In genomic region chr16:3564889-3565141, GRCh38 we compare ENCODE assay signal across 22 cellular contexts. TPM values are rescaled to one million over a fixed set of nuclear protein-coding genes. Genes with fewer than 3 reads are reported as not detected.
A peak's percentile ranks its signal among the peaks of the same experiment; 100 is the strongest.
DNase-seq lines count a peak whose midpoint lies in the region; ATAC-seq, FAIRE-seq and TF ChIP-seq lines count a peak whose summit lies in the region.
"Had no signal": no experiment of that assay in that cellular context is flagged by ENCODE, and none has a peak within 500 bp of the region (broad histone marks: within the 10 kb centered on the region; RNA-seq: fewer than 3 reads in every experiment).

No MANE protein-coding gene starts in this region.

- no peaks in the 10 kb centered on the region for H3K9me3 ChIP-seq in HepG2 (ENCODE audit: low read length)
- H3K9me3 ChIP-seq in CD8-positive, alpha-beta memory T cell (ENCODE audit: low read length): no peaks in the 10 kb centered on the region
- H3K9me3 ChIP-seq: Caco-2 had no signal

- H3K27ac ChIP-seq in HepG2 (ENCODE audit: extremely low read length, insufficient read depth, low read length): no peak overlapping the region
- no peak overlapping the region for H3K27ac ChIP-seq in CD8-positive, alpha-beta memory T cell (ENCODE audit: low read depth, low read length)
- H3K27ac ChIP-seq: 22Rv1; A549; BLaER1 treated with 17β-estradiol and CSF1 and Interleukin-3, amounts not matched to agents 10 nM and 100 nM; C4-2B had no signal

- peak overlapping the region; percentile 45 to 58 for H3K27ac Mint-ChIP-seq in natural killer cell
- peak overlapping the region in 1 of 2 donors; percentile 82 for H3K27ac Mint-ChIP-seq in natural killer cell treated with Interleukin-12 subunit alpha and Interleukin-12 subunit beta and Interleukin-15 and Interleukin-18, amount 100 ng/mL, for 72 hours
- peak overlapping the region; percentile 61 for H3K27ac Mint-ChIP-seq in stimulated activated effector memory CD8-positive, alpha-beta T cell treated with anti-CD3 and anti-CD28 coated beads, Interleukin-12 subunit alpha, Interleukin-12 subunit beta, amount 100 ng/mL, for 72 hours
- no peak overlapping the region for H3K27ac Mint-ChIP-seq in CD8-positive, alpha-beta memory T cell
- H3K27ac Mint-ChIP-seq: B cell had no signal

- no peak for FAIRE-seq in HepG2 (lab: Jason Lieb, UNC)
- FAIRE-seq: A549, D721Med, G401.6, GM12891, GM19239 had no signal

- no peak overlapping the region for H3K4me2 ChIP-seq in HepG2 (ENCODE audit: low read depth, low read length)
- H3K4me2 ChIP-seq: A549; BLaER1 treated with 17β-estradiol and CSF1 and Interleukin-3, amounts not matched to agents 10 nM and 100 nM had no signal

- in situ Hi-C loops in HepG2 (cut with HindIII; ENCODE audit: extremely low pct_ligation_motif_present, low pct_unique_long_range_greater_than_20kb): no loop called here

- no peak overlapping the region for H2AFZ ChIP-seq in HepG2 (ENCODE audit: low read length)

- H3K4me3 ChIP-seq in HepG2 (replicated peaks in 1 of 3; ENCODE audit: insufficient read depth in 1 of 3, low read depth in 2 of 3, low read length in 3 of 3): no peak overlapping the region
- no peak overlapping the region for H3K4me3 ChIP-seq in CD8-positive, alpha-beta memory T cell (ENCODE audit: low read length)
- H3K4me3 ChIP-seq: A549; BLaER1 treated with 17β-estradiol and CSF1 and Interleukin-3, amounts not matched to agents 10 nM and 100 nM had no signal

- ATAC-seq in natural killer cell (no peak), HepG2 (peak; percentile 15; the same call in 1 of the 3 replicates), HG02798 (IDR thresholded peaks at IDR 0.05; ENCODE audit: poor library complexity, unreplicated experiment) (no peak)
- no peak for ATAC-seq in natural killer cell treated with Interleukin-12 subunit alpha and Interleukin-12 subunit beta and Interleukin-15 and Interleukin-18, amount 100 ng/mL, for 72 hours
- no peak for ATAC-seq in stimulated activated effector memory CD8-positive, alpha-beta T cell treated with anti-CD3 and anti-CD28 coated beads, Interleukin-12 subunit alpha, Interleukin-12 subunit beta, amount 100 ng/mL, for 72 hours
- ATAC-seq: A549 had no signal

- no peak for TF ChIP-seq RAD21 in HepG2 (CRISPR knock-in tag; IDR thresholded peaks at IDR 0.05)

- no peaks in the 10 kb centered on the region for H4K20me1 ChIP-seq in HepG2 (ENCODE audit: insufficient read depth, low read length)

- POLR2A ChIA-PET in HepG2 (lab: Yijun Ruan, JAX): no interaction called here
- POLR2A ChIA-PET in CD8-positive, alpha-beta memory T cell (lab: Charles Lee): no interaction called here

- no peaks in the 10 kb centered on the region for H3K36me3 ChIP-seq in HepG2 (replicated peaks in 1 of 2; ENCODE audit: control insufficient read depth in 1 of 2, insufficient read depth in 2 of 2, low read length in 2 of 2)
- peaks cover 39% of the 10 kb centered on the region for H3K36me3 ChIP-seq in CD8-positive, alpha-beta memory T cell (ENCODE audit: insufficient read depth, low read length)

- no peaks in the 10 kb centered on the region for H3K79me2 ChIP-seq in HepG2 (ENCODE audit: insufficient read depth, low read length)

- no peak for TF ChIP-seq EP300 in HepG2 (IDR thresholded peaks at IDR 0.05; ENCODE audit: low read depth in 2 of 2, low read length in 2 of 2)
- no peak for TF ChIP-seq EP300 in HepG2 (CRISPR knock-in tag; IDR thresholded peaks at IDR 0.05; ENCODE audit: borderline replicate concordance)

- no peaks in the 10 kb centered on the region for H3K9me3 Mint-ChIP-seq in natural killer cell
- no peaks in the 10 kb centered on the region for H3K9me3 Mint-ChIP-seq in natural killer cell treated with Interleukin-12 subunit alpha and Interleukin-12 subunit beta and Interleukin-15 and Interleukin-18, amount 100 ng/mL, for 72 hours
- no peaks in the 10 kb centered on the region for H3K9me3 Mint-ChIP-seq in stimulated activated effector memory CD8-positive, alpha-beta T cell treated with anti-CD3 and anti-CD28 coated beads, Interleukin-12 subunit alpha, Interleukin-12 subunit beta, amount 100 ng/mL, for 72 hours
- H3K9me3 Mint-ChIP-seq in CD8-positive, alpha-beta memory T cell: no peaks in the 10 kb centered on the region

- no peak for TF ChIP-seq CTCF in natural killer cell (IDR thresholded peaks at IDR 0.05)
- TF ChIP-seq CTCF in HepG2 (CRISPR knock-in tag; IDR thresholded peaks at IDR 0.05): no peak

- H3K4me1 ChIP-seq in HepG2 (ENCODE audit: insufficient read depth, low read length): no peaks in the 10 kb centered on the region
- no peaks in the 10 kb centered on the region for H3K4me1 ChIP-seq in CD8-positive, alpha-beta memory T cell (ENCODE audit: insufficient read depth, low read length)
- H3K4me1 ChIP-seq: A549, Caco-2 had no signal

- CTCF ChIA-PET in HepG2 (lab: Yijun Ruan, JAX; ENCODE audit: low intra/inter-chr PET ratio, low total read pairs): no interaction called here
- CTCF ChIA-PET in CD8-positive, alpha-beta memory T cell (lab: Charles Lee): no interaction called here

- peaks cover 4 to 5% of the 10 kb centered on the region in 2 donors for H3K4me1 Mint-ChIP-seq in natural killer cell
- H3K4me1 Mint-ChIP-seq in natural killer cell treated with Interleukin-12 subunit alpha and Interleukin-12 subunit beta and Interleukin-15 and Interleukin-18, amount 100 ng/mL, for 72 hours (ENCODE audit: low read depth in 2 of 2): peaks cover 0 to 3% of the 10 kb centered on the region in 2 donors
- no peaks in the 10 kb centered on the region for H3K4me1 Mint-ChIP-seq in stimulated activated effector memory CD8-positive, alpha-beta T cell treated with anti-CD3 and anti-CD28 coated beads, Interleukin-12 subunit alpha, Interleukin-12 subunit beta, amount 100 ng/mL, for 72 hours
- H3K4me1 Mint-ChIP-seq in CD8-positive, alpha-beta memory T cell: peaks cover 0 to 7% (median 3%) of the 10 kb centered on the region in 3 donors
- H3K4me1 Mint-ChIP-seq: B cell had no signal

- no peaks in the 10 kb centered on the region for H3K27me3 Mint-ChIP-seq in natural killer cell (ENCODE audit: low read depth in 2 of 2)
- H3K27me3 Mint-ChIP-seq in natural killer cell treated with Interleukin-12 subunit alpha and Interleukin-12 subunit beta and Interleukin-15 and Interleukin-18, amount 100 ng/mL, for 72 hours: no peaks in the 10 kb centered on the region
- no peaks in the 10 kb centered on the region for H3K27me3 Mint-ChIP-seq in CD8-positive, alpha-beta memory T cell
- H3K27me3 Mint-ChIP-seq: B cell; CD4-positive, alpha-beta memory T cell had no signal

- H3K9ac ChIP-seq in HepG2 (ENCODE audit: insufficient read depth, low read depth, low read length): no peak overlapping the region
- H3K9ac ChIP-seq: BLaER1 treated with 17β-estradiol and CSF1 and Interleukin-3, amounts not matched to agents 10 nM and 100 nM had no signal

- peaks cover 5 to 17% of the 10 kb centered on the region in 2 experiments; a peak in 4 of 5 replicates for H3K27me3 ChIP-seq in HepG2 (ENCODE audit: control insufficient read depth in 1 of 2, insufficient read depth in 2 of 2, low read length in 2 of 2)
- no peaks in the 10 kb centered on the region for H3K27me3 ChIP-seq in CD8-positive, alpha-beta memory T cell (ENCODE audit: insufficient read depth, low read length, poor library complexity, severe bottlenecking)
- H3K27me3 ChIP-seq: BLaER1 treated with 17β-estradiol and CSF1 and Interleukin-3, amounts not matched to agents 10 nM and 100 nM had no signal

- DNase-seq in natural killer cell: no peak
- no peak for DNase-seq in natural killer cell treated with Interleukin-12 subunit alpha and Interleukin-12 subunit beta and Interleukin-15 and Interleukin-18, amount 100 ng/mL, for 72 hours (ENCODE audit: low spot score)
- no peak for DNase-seq in HepG2 (ENCODE audit: low spot score)
- no peak for DNase-seq in stimulated activated effector memory CD8-positive, alpha-beta T cell treated with anti-CD3 and anti-CD28 coated beads, Interleukin-12 subunit alpha, Interleukin-12 subunit beta, amount 100 ng/mL, for 72 hours (ENCODE audit: low spot score in 2 of 2)
- no peak for DNase-seq in CD8-positive, alpha-beta memory T cell
- DNase-seq: AML-193; Caco-2; Calu3; CD4-positive, alpha-beta memory T cell; DMS79 treated with DMSO at 0.1 percent for 48 hours; GF-D8 had no signal

- H3K4me3 Mint-ChIP-seq in natural killer cell: no peak overlapping the region
- no peak overlapping the region for H3K4me3 Mint-ChIP-seq in natural killer cell treated with Interleukin-12 subunit alpha and Interleukin-12 subunit beta and Interleukin-15 and Interleukin-18, amount 100 ng/mL, for 72 hours
- H3K4me3 Mint-ChIP-seq in stimulated activated effector memory CD8-positive, alpha-beta T cell treated with anti-CD3 and anti-CD28 coated beads, Interleukin-12 subunit alpha, Interleukin-12 subunit beta, amount 100 ng/mL, for 72 hours: no peak overlapping the region
- no peak overlapping the region for H3K4me3 Mint-ChIP-seq in CD8-positive, alpha-beta memory T cell
- H3K4me3 Mint-ChIP-seq: B cell; CD4-positive, alpha-beta memory T cell had no signal

- no TSS peak for BruUV-seq in HepG2 (replicated peaks; lab: Mats Ljungman, UMichigan)

- no peaks in the 10 kb centered on the region for H3K36me3 Mint-ChIP-seq in natural killer cell
- H3K36me3 Mint-ChIP-seq in natural killer cell treated with Interleukin-12 subunit alpha and Interleukin-12 subunit beta and Interleukin-15 and Interleukin-18, amount 100 ng/mL, for 72 hours: no peaks in the 10 kb centered on the region
- peaks cover 83% of the 10 kb centered on the region for H3K36me3 Mint-ChIP-seq in stimulated activated effector memory CD8-positive, alpha-beta T cell treated with anti-CD3 and anti-CD28 coated beads, Interleukin-12 subunit alpha, Interleukin-12 subunit beta, amount 100 ng/mL, for 72 hours
- H3K36me3 Mint-ChIP-seq in CD8-positive, alpha-beta memory T cell: peaks cover 4 to 77% (median 6%) of the 10 kb centered on the region in 3 donors

- no peak for TF ChIP-seq POLR2A in HepG2 (IDR thresholded peaks at IDR 0.05; ENCODE audit: insufficient read depth in 1 of 2, low read depth in 2 of 2, low read length in 2 of 2)

- 0% methylated on average over 1 of the region's 9 CpGs for WGBS in HepG2 (ENCODE audit: low lambda C conversion rate)

- intact Hi-C loops in natural killer cell (cut with micrococcal nuclease) (no loop called here), HepG2 (cut with micrococcal nuclease; ENCODE audit: unreplicated experiment) (no loop called here)

RNA-seq across cellular contexts. Expression of gene NLRC3, which starts 12.4 kb away (rescaled TPM):
- 100 to 1,000 TPM in 2 of 3 donors, 10 to 100 TPM in 1; 98.8 to 145 (median 133) TPM for total RNA-seq in natural killer cell
- 10 to 100 TPM; 48.3 to 61.8 TPM for total RNA-seq in natural killer cell treated with Interleukin-12 subunit alpha and Interleukin-12 subunit beta and Interleukin-15 and Interleukin-18, amount 100 ng/mL, for 72 hours
- not detected in 2 replicates for total RNA-seq in HepG2 (2016; rRNA removed; fragmentation: Illumina TruSeq; extraction: Trizol)
- total RNA-seq in HepG2 (2016; cell fraction: cytosol; rRNA removed; fragmentation: Illumina TruSeq; extraction: Trizol; ENCODE audit: low read depth): not detected in 2 replicates
- 0.09 TPM in 1 of 2 replicates, not detected in the other for total RNA-seq in HepG2 (2016; cell fraction: insoluble cytoplasmic fraction; rRNA removed; fragmentation: Illumina TruSeq; extraction: Trizol)
- not detected in 2 replicates for total RNA-seq in HepG2 (2016; cell fraction: membrane; rRNA removed; fragmentation: Illumina TruSeq; extraction: Trizol)
- not detected in 2 replicates for total RNA-seq in HepG2 (2016; cell fraction: nucleus; rRNA removed; fragmentation: Illumina TruSeq; extraction: Trizol)
- 0.01 TPM in 1 of 2 replicates, not detected in the other for polyA plus RNA-seq in HepG2 (2011; rRNA removed)
- polyA plus RNA-seq in HepG2 (2011; cell fraction: cytosol; rRNA removed): not detected in 2 replicates
- 0.02 TPM in 1 of 2 replicates, not detected in the other for polyA plus RNA-seq in HepG2 (2011; cell fraction: nucleus; rRNA removed)
- polyA plus RNA-seq in HepG2 (2012): 0.09 and 0.11 TPM in 2 replicates
- not detected in 2 replicates for polyA plus RNA-seq in HepG2 (2016; cell fraction: cytosol; fragmentation: Illumina TruSeq; extraction: Trizol; ENCODE audit: low read depth)
- polyA plus RNA-seq in HepG2 (2016; cell fraction: insoluble cytoplasmic fraction; fragmentation: Illumina TruSeq; extraction: Trizol; ENCODE audit: low read depth): not detected in 2 replicates
- not detected in 2 replicates for polyA plus RNA-seq in HepG2 (2016; cell fraction: membrane; fragmentation: Illumina TruSeq; extraction: Trizol; ENCODE audit: low read depth)
- polyA plus RNA-seq in HepG2 (2016; cell fraction: nucleus; fragmentation: Illumina TruSeq; extraction: Trizol; ENCODE audit: insufficient read depth, low read depth): not detected in 2 replicates
- polyA minus RNA-seq in HepG2 (2011; rRNA and poly(A)+ RNA removed; ENCODE audit: low replicate concordance): 0.07 TPM in 1 of 2 replicates, not detected in the other
- polyA minus RNA-seq in HepG2 (2011; cell fraction: cytosol; rRNA and poly(A)+ RNA removed): not detected in 2 replicates
- not detected in 2 replicates for polyA minus RNA-seq in HepG2 (2011; cell fraction: nucleus; rRNA and poly(A)+ RNA removed)
- total RNA-seq in CD8-positive, alpha-beta memory T cell: 10 to 100 TPM; 20.5 to 21.3 TPM
- polyA plus RNA-seq in CD8-positive, alpha-beta memory T cell: 49.8 TPM
- total RNA-seq: Caco-2 had no signal
- polyA plus RNA-seq: BJ had no signal

RNA-seq across cellular contexts. Expression of gene SLX4, which starts 46.6 kb away (rescaled TPM):
- total RNA-seq in natural killer cell (10 to 100 TPM; 13.5 to 18.6 (median 15.5) TPM), HepG2 (2016; rRNA removed; fragmentation: Illumina TruSeq; extraction: Trizol) (2.5 and 3.6 TPM in 2 replicates)
- total RNA-seq in natural killer cell treated with Interleukin-12 subunit alpha and Interleukin-12 subunit beta and Interleukin-15 and Interleukin-18, amount 100 ng/mL, for 72 hours: 10 to 100 TPM; 13.4 to 18.4 TPM
- total RNA-seq in HepG2 (2016; cell fraction: cytosol; rRNA removed; fragmentation: Illumina TruSeq; extraction: Trizol; ENCODE audit: low read depth): 0.97 and 1.0 TPM in 2 replicates
- 2.1 and 3.8 TPM in 2 replicates for total RNA-seq in HepG2 (2016; cell fraction: insoluble cytoplasmic fraction; rRNA removed; fragmentation: Illumina TruSeq; extraction: Trizol)
- total RNA-seq in HepG2 (2016; cell fraction: membrane; rRNA removed; fragmentation: Illumina TruSeq; extraction: Trizol): 1.3 and 1.6 TPM in 2 replicates
- 7.6 and 7.9 TPM in 2 replicates for total RNA-seq in HepG2 (2016; cell fraction: nucleus; rRNA removed; fragmentation: Illumina TruSeq; extraction: Trizol)
- 1.1 and 1.3 TPM in 2 replicates for polyA plus RNA-seq in HepG2 (2011; rRNA removed)
- polyA plus RNA-seq in HepG2 (2011; cell fraction: cytosol; rRNA removed): 0.40 and 0.46 TPM in 2 replicates
- polyA plus RNA-seq in HepG2 (2011; cell fraction: nucleus; rRNA removed): 5.4 and 5.9 TPM in 2 replicates
- 0.97 and 1.2 TPM in 2 replicates for polyA plus RNA-seq in HepG2 (2012)
- 0.16 and 0.18 TPM in 2 replicates for polyA plus RNA-seq in HepG2 (2016; cell fraction: cytosol; fragmentation: Illumina TruSeq; extraction: Trizol; ENCODE audit: low read depth)
- polyA plus RNA-seq in HepG2 (2016; cell fraction: insoluble cytoplasmic fraction; fragmentation: Illumina TruSeq; extraction: Trizol; ENCODE audit: low read depth): 1.1 and 1.7 TPM in 2 replicates
- 0.21 and 0.31 TPM in 2 replicates for polyA plus RNA-seq in HepG2 (2016; cell fraction: membrane; fragmentation: Illumina TruSeq; extraction: Trizol; ENCODE audit: low read depth)
- 12.5 and 14.1 TPM in 2 replicates for polyA plus RNA-seq in HepG2 (2016; cell fraction: nucleus; fragmentation: Illumina TruSeq; extraction: Trizol; ENCODE audit: insufficient read depth, low read depth)
- 1.5 and 3.9 TPM in 2 replicates for polyA minus RNA-seq in HepG2 (2011; rRNA and poly(A)+ RNA removed; ENCODE audit: low replicate concordance)
- 0.89 and 1.1 TPM in 2 replicates for polyA minus RNA-seq in HepG2 (2011; cell fraction: cytosol; rRNA and poly(A)+ RNA removed)
- 4.4 and 5.1 TPM in 2 replicates for polyA minus RNA-seq in HepG2 (2011; cell fraction: nucleus; rRNA and poly(A)+ RNA removed)
- 10 to 100 TPM; 11.6 to 11.7 TPM for total RNA-seq in CD8-positive, alpha-beta memory T cell
- polyA plus RNA-seq in CD8-positive, alpha-beta memory T cell: 0.63 TPM

Comparison
In these comparisons a context has a peak if more than half of its experiments do, and no peak if none do; other contexts are left out.
1. H3K27ac Mint-ChIP-seq: peak in natural killer cell (2 of 2) and stimulated activated effector memory CD8-positive, alpha-beta T cell treated with anti-CD3 and anti-CD28 coated beads, Interleukin-12 subunit alpha, Interleukin-12 subunit beta, amount 100 ng/mL, for 72 hours (single experiment); none in CD8-positive, alpha-beta memory T cell (0 of 8).
2. RNA of gene NLRC3, which starts 12.4 kb away (total RNA-seq): 98.8 to 145 TPM in natural killer cell, 48.3 to 61.8 TPM in natural killer cell treated with Interleukin-12 subunit alpha and Interleukin-12 subunit beta and Interleukin-15 and Interleukin-18, amount 100 ng/mL, for 72 hours and 20.5 to 21.3 TPM in CD8-positive, alpha-beta memory T cell; 0.09 TPM in HepG2; every median in the first group is over 10 times any median in the second.